In genomic region chr7:138023618-138024333, GRCh38 we compare ENCODE assay signal across 13 cellular contexts. TPM values are rescaled to one million over a fixed set of nuclear protein-coding genes. Genes with fewer than 3 reads are reported as not detected.
DNase-seq lines count a peak whose midpoint lies in the region; ATAC-seq, FAIRE-seq and TF ChIP-seq lines count a peak whose summit lies in the region.
"Had no signal": no experiment of that assay in that cellular context is flagged by ENCODE, and none has a peak within 500 bp of the region (broad histone marks: within the 10 kb centered on the region; RNA-seq: fewer than 3 reads in every experiment).

No MANE protein-coding gene starts in this region.

- TF ChIP-seq POLR2A in H54 (IDR thresholded peaks at IDR 0.05; ENCODE audit: low read depth, low read length) = no peak

- no peak for TF ChIP-seq CTCF in GM12865 (IDR thresholded peaks at IDR 0.05; ENCODE audit: insufficient read depth, low read depth, low read length, missing control alignments)
- no peak for TF ChIP-seq CTCF in pancreas (IDR thresholded peaks at IDR 0.05)

- FAIRE-seq in pancreas (lab: Jason Lieb, UNC) = no peak
- no peak for FAIRE-seq in H54 (lab: Jason Lieb, UNC)
- FAIRE-seq: endometrium had no signal

- no peaks in the 10 kb centered on the region for H3K36me3 ChIP-seq in pancreas

- WGBS in pancreas, 2 donors = 72 to 74% methylated on average over 3 of the region's 3 CpGs

- H3K9me3 ChIP-seq in pancreas = no peaks in the 10 kb centered on the region

- no peak overlapping the region; the same call in 1 of the 2 replicates for H3K4me3 ChIP-seq in GM12865 (ENCODE audit: low read depth, low read length)
- H3K4me3 ChIP-seq in pancreas = no peak overlapping the region

- peak; percentile 74 for DNase-seq in GM12865 (ENCODE audit: low read depth)
- no peak for DNase-seq in effector CD4-positive, alpha-beta T cell
- DNase-seq in stimulated activated CD4-positive, alpha-beta T cell treated with anti-CD3 and anti-CD28 coated beads, Interleukin-2, amount 100 ng/mL, for 48 hours = no peak
- DNase-seq in pancreas = no peak
- no peak for DNase-seq in H54 (ENCODE audit: insufficient read length, low spot score)
- DNase-seq: activated naive CD4-positive, alpha-beta T cell; COR-L47; NCI-H2029 treated with DMSO at 0.1 percent for 48 hours; posterior cingulate gyrus had no signal

- intact Hi-C loops in pancreas (cut with DNase I) = no loop called here

- no peaks in the 10 kb centered on the region for H3K4me1 ChIP-seq in pancreas

- H3K27ac ChIP-seq in pancreas = no peak overlapping the region

- ATAC-seq in GM19025 (IDR thresholded peaks at IDR 0.05; ENCODE audit: low read depth, unreplicated experiment) = peak; percentile 73
- peak; percentile 65 for ATAC-seq in HG02763 (IDR thresholded peaks at IDR 0.05; ENCODE audit: unreplicated experiment)
- ATAC-seq in HG03575 (IDR thresholded peaks at IDR 0.05; ENCODE audit: extremely low read depth, insufficient number of reproducible peaks, low FRiP score, unreplicated experiment) = peak; percentile 88
- ATAC-seq in pancreas = no peak

- H3K27me3 ChIP-seq in pancreas = no peaks in the 10 kb centered on the region

RNA-seq across cellular contexts. Expression of gene CREB3L2, which starts 21.9 kb away (rescaled TPM):
- 10 to 100 TPM; 21.3 to 38.4 (median 32.3) TPM for total RNA-seq in pancreas
- polyA plus RNA-seq in pancreas = 10 to 100 TPM in 1 of 2 donors, 1 to 10 TPM in 1; 6.6 to 10.4 TPM

RNA-seq across cellular contexts. Expression of gene AKR1D1, which starts 52.5 kb away (rescaled TPM):
- under 1 TPM in 1 of 6 donors, not detected in 5; 0.28 TPM for total RNA-seq in pancreas
- polyA plus RNA-seq in pancreas = under 1 TPM in 1 of 2 donors, not detected in 1; 0.02 TPM

Comparison
In these comparisons a context has a peak if more than half of its experiments do, and no peak if none do; other contexts are left out.
1. ATAC-seq: peak in GM19025 (single experiment), HG02763 (single experiment) and HG03575 (single experiment); none in pancreas (0 of 4).